10 cellular contexts compared by ENCODE assay signal in genomic region chr4:95637047-95637600, GRCh38.
DNase-seq lines count a peak whose midpoint lies in the region; ATAC-seq, FAIRE-seq and TF ChIP-seq lines count a peak whose summit lies in the region.
"Had no signal": no experiment of that assay in that cellular context is flagged by ENCODE, and none has a peak within 500 bp of the region (broad histone marks: within the 10 kb centered on the region; RNA-seq: fewer than 3 reads in every experiment).

No MANE protein-coding gene starts in this region.

- intact Hi-C loops in aorta (cut with DNase I), result no loop called here

- DNase-seq in HT-29 (ENCODE audit: low spot score), result peak; percentile 54
- peak; percentile 1 for DNase-seq in astrocyte of the cerebellum (ENCODE audit: low read depth)
- DNase-seq in cerebellar cortex (ENCODE audit: low spot score), result no peak
- no peak for DNase-seq in activated effector memory CD4-positive, alpha-beta T cell treated with anti-CD3 and anti-CD28 coated beads, Interleukin-2, amount 50 U/mL, for 16 hours
- DNase-seq in aorta, result no peak
- DNase-seq: activated CD4-positive, alpha-beta T cell treated with anti-CD3 and anti-CD28 coated beads, Interleukin-2, amount 50 U/mL, for 1 hour had no signal

- H3K9me3 ChIP-seq in aorta (ENCODE audit: control insufficient read depth, low read length), result no peaks in the 10 kb centered on the region
- H3K9me3 ChIP-seq: BLaER1 had no signal

- WGBS in aorta, 2 donors, result 28 to 31% methylated on average over 3 of the region's 3 CpGs

- H3K27ac ChIP-seq in 22Rv1 (no peak overlapping the region), aorta (ENCODE audit: low read depth in 1 of 2, low read length in 2 of 2) (no peak overlapping the region)
- H3K27ac ChIP-seq: BLaER1 had no signal

- H3K36me3 ChIP-seq in aorta (ENCODE audit: control insufficient read depth in 1 of 2, insufficient read depth in 2 of 2, low read length in 1 of 2), result no peaks in the 10 kb centered on the region
- H3K36me3 ChIP-seq: BLaER1 had no signal

- no peaks in the 10 kb centered on the region for H3K4me1 ChIP-seq in aorta (ENCODE audit: control insufficient read depth in 1 of 2, insufficient read depth in 2 of 2, low read length in 2 of 2)
- H3K4me1 ChIP-seq: BLaER1 had no signal

- peak; percentile 33 for FAIRE-seq in islet of Langerhans (lab: Jason Lieb, UNC)

- ATAC-seq in aorta (ENCODE audit: low FRiP score), result no peak
- no peak for ATAC-seq in GM21619 (IDR thresholded peaks at IDR 0.05; ENCODE audit: unreplicated experiment)

- TF ChIP-seq CTCF in 22Rv1 (IDR thresholded peaks at IDR 0.05) (peak; percentile 60), astrocyte of the cerebellum (IDR thresholded peaks at IDR 0.05; ENCODE audit: low read depth, low read length, missing control alignments) (peak; percentile 67)

- H3K27me3 ChIP-seq in aorta (ENCODE audit: control insufficient read depth in 1 of 2, insufficient read depth in 2 of 2, low read length in 1 of 2), result no peaks in the 10 kb centered on the region
- H3K27me3 ChIP-seq: BLaER1 had no signal

- in situ Hi-C loops in astrocyte of the cerebellum (cut with HindIII; ENCODE audit: low sequenced_read_pairs), result no loop called here

- H3K4me3 ChIP-seq in astrocyte of the cerebellum (ENCODE audit: low read depth, low read length) (no peak overlapping the region), aorta (ENCODE audit: low read length in 2 of 2) (no peak overlapping the region)
- H3K4me3 ChIP-seq: BLaER1 had no signal

Comparison
In these comparisons a context has a peak if more than half of its experiments do, and no peak if none do; other contexts are left out.
1. DNase-seq: peak in HT-29 (single experiment) and astrocyte of the cerebellum (single experiment); none in cerebellar cortex (single experiment), activated effector memory CD4-positive, alpha-beta T cell treated with anti-CD3 and anti-CD28 coated beads, Interleukin-2, amount 50 U/mL, for 16 hours (single experiment) and aorta (0 of 2).